27 cellular contexts compared by ENCODE assay signal in genomic region chr3:42631650-42632049, GRCh38. TPM values are rescaled to one million over a fixed set of nuclear protein-coding genes. Genes with fewer than 3 reads are reported as not detected.
DNase-seq lines count a peak whose midpoint lies in the region; ATAC-seq and TF ChIP-seq lines count a peak whose summit lies in the region.
"Had no signal": no experiment of that assay in that cellular context is flagged by ENCODE, and none has a peak within 500 bp of the region (broad histone marks: within the 10 kb centered on the region; RNA-seq: fewer than 3 reads in every experiment).

No MANE protein-coding gene starts in this region.

- H3K36me3 Mint-ChIP-seq in CD4-positive, alpha-beta T cell (ENCODE audit: low read depth), result peaks cover 76% of the 10 kb centered on the region
- H3K36me3 Mint-ChIP-seq in neural crest cell (ENCODE audit: low read depth), result peaks cover 11% of the 10 kb centered on the region

- CTCF ChIA-PET in CD4-positive, alpha-beta T cell (lab: Charles Lee), result no interaction called here

- H3K27me3 ChIP-seq in CD4-positive, alpha-beta T cell (ENCODE audit: control insufficient read depth, insufficient read depth, low read length), result no peaks in the 10 kb centered on the region
- no peaks in the 10 kb centered on the region for H3K27me3 ChIP-seq in HAP-1 (ENCODE audit: low read depth)
- H3K27me3 ChIP-seq: dorsolateral prefrontal cortex, foreskin keratinocyte had no signal

- in situ Hi-C loops in HAP-1 (cut with MboI; ENCODE audit: low sequenced_read_pairs), result no loop called here

- peak overlapping the region; percentile 3 for H3K27ac Mint-ChIP-seq in CD4-positive, alpha-beta T cell
- H3K27ac Mint-ChIP-seq in neural crest cell (ENCODE audit: unreplicated experiment), result no peak overlapping the region
- H3K27ac Mint-ChIP-seq: stimulated activated naive B cell treated with anti-CD40 and anti-IgM and Interleukin-4, amounts not matched to agents 10 μg/mL and 1 μg/mL and 100 μg/mL, for 72 hours had no signal

- peaks cover 4% of the 10 kb centered on the region for H3K4me1 Mint-ChIP-seq in CD4-positive, alpha-beta T cell (ENCODE audit: low read depth)
- peaks cover 17% of the 10 kb centered on the region for H3K4me1 Mint-ChIP-seq in neural crest cell

- no peaks in the 10 kb centered on the region for H3K27me3 Mint-ChIP-seq in CD4-positive, alpha-beta T cell
- H3K27me3 Mint-ChIP-seq in neural crest cell (ENCODE audit: low read depth), result no peaks in the 10 kb centered on the region
- H3K27me3 Mint-ChIP-seq: CD8-positive, alpha-beta memory T cell; stimulated activated naive B cell treated with anti-CD40 and anti-IgM and Interleukin-4, amounts not matched to agents 10 μg/mL and 1 μg/mL and 100 μg/mL, for 72 hours had no signal

- no peak overlapping the region for H3K4me3 Mint-ChIP-seq in CD4-positive, alpha-beta T cell
- H3K4me3 Mint-ChIP-seq in neural crest cell, result peak overlapping the region; percentile 38
- H3K4me3 Mint-ChIP-seq: stimulated activated naive B cell treated with anti-CD40 and anti-IgM and Interleukin-4, amounts not matched to agents 10 μg/mL and 1 μg/mL and 100 μg/mL, for 72 hours had no signal

- no peak for DNase-seq in CD4-positive, alpha-beta T cell
- peak; percentile 81 to 100 for DNase-seq in HAP-1 (ENCODE audit: low spot score in 2 of 2)
- no peak for DNase-seq in caudate nucleus (lab: John Stamatoyannopoulos, UW)
- DNase-seq in neural crest cell (ENCODE audit: low read depth, low spot score), result no peak
- no peak for DNase-seq in stimulated activated CD4-positive, alpha-beta T cell treated with anti-CD3 and anti-CD28 coated beads, Interleukin-2, amount 100 ng/mL, for 24 hours
- no peak for DNase-seq in T-helper 9 cell
- DNase-seq: activated gamma-delta T cell; amygdala; CD8-positive, alpha-beta memory T cell; central memory CD4-positive, alpha-beta T cell; dorsolateral prefrontal cortex; foreskin keratinocyte; GDM1; hypothalamus; kidney; lower lobe of right lung; NCI-H1105; NCI-H2029 treated with DMSO at 0.1 percent for 48 hours; SHP77; stimulated activated naive B cell treated with anti-CD40 and anti-IgM and Interleukin-4, amounts not matched to agents 10 μg/mL and 1 μg/mL and 100 μg/mL, for 72 hours; SW 1271 had no signal

- H3K4me3 ChIP-seq in HAP-1, result no peak overlapping the region
- H3K4me3 ChIP-seq: dorsolateral prefrontal cortex, lower lobe of right lung, PC-9, prostate gland had no signal

- H3K36me3 ChIP-seq in HAP-1 (replicated peaks), result peaks cover 52% of the 10 kb centered on the region

- TF ChIP-seq CTCF in CD4-positive, alpha-beta T cell (IDR thresholded peaks at IDR 0.05), result no peak
- no peak for TF ChIP-seq CTCF in neural crest cell (conservative IDR thresholded peaks at IDR 0.05)

- no peak for ATAC-seq in CD4-positive, alpha-beta T cell (ENCODE audit: poor library complexity)
- no peak for ATAC-seq in HG02678 (IDR thresholded peaks at IDR 0.05; ENCODE audit: unreplicated experiment)
- ATAC-seq: foreskin keratinocyte; HepG2; lower lobe of right lung; stimulated activated naive B cell treated with anti-CD40 and anti-IgM and Interleukin-4, amounts not matched to agents 10 μg/mL and 1 μg/mL and 100 μg/mL, for 72 hours had no signal

- H3K4me1 ChIP-seq in HAP-1, result peaks cover 31% of the 10 kb centered on the region
- H3K4me1 ChIP-seq: foreskin keratinocyte, lower lobe of right lung, prostate gland had no signal

- intact Hi-C loops in CD4-positive, alpha-beta T cell (cut with DNase I, micrococcal nuclease), result loop anchor here in 1 of 2 experiments (10.0 kb wide), 1 partner anchor 47 kb away; the partner anchor contains the start of gene SEC22C

- no peaks in the 10 kb centered on the region for H3K9me3 Mint-ChIP-seq in CD4-positive, alpha-beta T cell
- no peaks in the 10 kb centered on the region for H3K9me3 Mint-ChIP-seq in neural crest cell
- H3K9me3 Mint-ChIP-seq: CD8-positive, alpha-beta memory T cell; stimulated activated naive B cell treated with anti-CD40 and anti-IgM and Interleukin-4, amounts not matched to agents 10 μg/mL and 1 μg/mL and 100 μg/mL, for 72 hours had no signal

- H3K9me3 ChIP-seq in CD4-positive, alpha-beta T cell (ENCODE audit: control insufficient read depth, low read length), result no peaks in the 10 kb centered on the region
- no peaks in the 10 kb centered on the region for H3K9me3 ChIP-seq in HAP-1
- H3K9me3 ChIP-seq: lower lobe of right lung, prostate gland had no signal

- H3K27ac ChIP-seq in CD4-positive, alpha-beta T cell (ENCODE audit: low read depth, low read length), result no peak overlapping the region
- peak overlapping the region; percentile 2 for H3K27ac ChIP-seq in caudate nucleus (ENCODE audit: low read depth, low read length)
- H3K27ac ChIP-seq: epithelial cell of prostate, foreskin keratinocyte, lower lobe of right lung, PC-9, prostate gland had no signal

- POLR2A ChIA-PET in CD4-positive, alpha-beta T cell (lab: Charles Lee), result no interaction called here

RNA-seq across cellular contexts. Expression of gene ZBTB47, which starts 21.8 kb away (rescaled TPM):
- under 1 TPM; 0.47 to 0.80 TPM for total RNA-seq in CD4-positive, alpha-beta T cell
- 6.6 and 7.3 TPM in 2 replicates for total RNA-seq in neural crest cell

RNA-seq across cellular contexts. Expression of gene NKTR, which starts 31.2 kb away (rescaled TPM):
- 100 to 1,000 TPM; 236 to 249 TPM for total RNA-seq in CD4-positive, alpha-beta T cell
- 95.0 and 95.2 TPM in 2 replicates for total RNA-seq in neural crest cell

RNA-seq across cellular contexts. Expression of gene SS18L2, which starts 41.0 kb away (rescaled TPM):
- total RNA-seq in CD4-positive, alpha-beta T cell, result 10 to 100 TPM; 47.2 to 53.6 TPM
- total RNA-seq in neural crest cell, result 50.4 and 50.5 TPM in 2 replicates

RNA-seq across cellular contexts. Expression of gene SEC22C, which starts 49.9 kb away (rescaled TPM):
- total RNA-seq in CD4-positive, alpha-beta T cell, result 10 to 100 TPM; 73.6 to 75.4 TPM
- total RNA-seq in neural crest cell, result 46.6 and 47.8 TPM in 2 replicates

RNA-seq across cellular contexts. Expression of gene KLHL40, which starts 53.7 kb away (rescaled TPM):
- not detected for total RNA-seq in CD4-positive, alpha-beta T cell
- total RNA-seq in neural crest cell, result not detected in 2 replicates
- total RNA-seq: CD8-positive, alpha-beta memory T cell; foreskin keratinocyte; HepG2; kidney; lower lobe of right lung; mucosa of gallbladder; PC-9 had no signal

Comparison
In these comparisons a context has a peak if more than half of its experiments do, and no peak if none do; other contexts are left out.
1. DNase-seq: peak in HAP-1 (2 of 2); none in CD4-positive, alpha-beta T cell (0 of 10), caudate nucleus (0 of 61), neural crest cell (single experiment), stimulated activated CD4-positive, alpha-beta T cell treated with anti-CD3 and anti-CD28 coated beads, Interleukin-2, amount 100 ng/mL, for 24 hours (0 of 2) and T-helper 9 cell (single experiment).